25 cellular contexts compared by ENCODE assay signal in genomic region chr12:54024581-54024980, GRCh38. TPM values are rescaled to one million over a fixed set of nuclear protein-coding genes. Genes with fewer than 3 reads are reported as not detected.
A peak's percentile ranks its signal among the peaks of the same experiment; 100 is the strongest.
DNase-seq lines count a peak whose midpoint lies in the region; ATAC-seq, FAIRE-seq and TF ChIP-seq lines count a peak whose summit lies in the region.
"Had no signal": no experiment of that assay in that cellular context is flagged by ENCODE, and none has a peak within 500 bp of the region (broad histone marks: within the 10 kb centered on the region; RNA-seq: fewer than 3 reads in every experiment).

No MANE protein-coding gene starts in this region.

- POLR2A ChIA-PET in A673 (lab: Charles Lee; ENCODE audit: low non-redundant PET): no interaction called here

- H3K36me3 ChIP-seq in A673 (ENCODE audit: insufficient read depth, low read length, poor library complexity, severe bottlenecking) (peaks cover under 1% of the 10 kb centered on the region), SK-N-MC (ENCODE audit: insufficient read depth, low read length) (peaks cover 7% of the 10 kb centered on the region), iPS-15b (ENCODE audit: control insufficient read depth, insufficient read depth, low read length) (no peaks in the 10 kb centered on the region), gastrocnemius medialis (no peaks in the 10 kb centered on the region)
- H3K36me3 ChIP-seq: esophagus squamous epithelium had no signal

- no peak for TF ChIP-seq POLR2A in gastrocnemius medialis (IDR thresholded peaks at IDR 0.05)

- H3K9me3 ChIP-seq in A673 (ENCODE audit: low read depth, low read length, poor library complexity, severe bottlenecking): no peaks in the 10 kb centered on the region
- H3K9me3 ChIP-seq in SK-N-MC (ENCODE audit: low read depth, low read length): no peaks in the 10 kb centered on the region
- no peaks in the 10 kb centered on the region for H3K9me3 ChIP-seq in iPS-15b (ENCODE audit: control insufficient read depth, insufficient read depth, low read length)
- H3K9me3 ChIP-seq in gastrocnemius medialis: no peaks in the 10 kb centered on the region
- H3K9me3 ChIP-seq: esophagus squamous epithelium, SK-N-SH had no signal

- H3K4me1 ChIP-seq in A673 (ENCODE audit: insufficient read depth, low read length, poor library complexity, severe bottlenecking) (peaks cover 88% of the 10 kb centered on the region), iPS-15b (ENCODE audit: control insufficient read depth, insufficient read depth, low read length) (no peaks in the 10 kb centered on the region), gastrocnemius medialis (peaks cover 71 to 89% of the 10 kb centered on the region in 2 donors)

- in situ Hi-C loops in gastrocnemius medialis (cut with MboI; ENCODE audit: low sequenced_read_pairs in 4 of 4): loop anchor here in 2 of 4 donors (10.0 to 25.0 kb wide), 2 partner anchors 170 to 338 kb away; partner anchors contain the start of gene GPR84 (in 2 of the 2)

- DNase-seq in A673 (ENCODE audit: low spot score) (no peak), SK-N-MC (ENCODE audit: low read depth, low spot score) (no peak), gastrocnemius medialis (no peak), germinal center (ENCODE audit: low spot score) (no peak), D721Med (ENCODE audit: insufficient read length, low spot score) (no peak)
- DNase-seq: 8988T; activated CD4-positive, alpha-beta T cell treated with anti-CD3 and anti-CD28 coated beads, Interleukin-2, amount 10 ng/mL, durations not matched to agents 24 days and 14 days; activated naive CD4-positive, alpha-beta T cell treated with Interleukin-2 at 50 U/mL for 16 hours; activated T-cell treated with anti-CD3 and anti-CD28 coated beads, Interleukin-2, amount 50 U/mL, for 4 hours; amygdala; CD8-positive, alpha-beta memory T cell; DMS153; esophagus squamous epithelium; NCI-H1048; NCI-H187; NCI-H774; occipital lobe; SK-N-SH; stimulated activated naive CD8-positive, alpha-beta T cell treated with anti-CD3 and anti-CD28 coated beads, Interleukin-15, amount 100 ng/mL, for 72 hours; T-helper 2 cell had no signal

- CTCF ChIA-PET in A673 (lab: Charles Lee): interaction anchor here (0.6 kb wide), 1 partner anchor 29 kb away, joined by 3 read pairs; no protein-coding TSS in a partner anchor

- intact Hi-C loops in A673 (cut with micrococcal nuclease; ENCODE audit: unreplicated experiment): no loop called here
- intact Hi-C loops in gastrocnemius medialis (cut with DNase I; ENCODE audit: low total_unique reads): no loop called here

- H3K27ac ChIP-seq in A673 (ENCODE audit: low read depth, low read length, poor library complexity, severe bottlenecking) (peak overlapping the region; percentile 46), SK-N-MC (peak overlapping the region; percentile 96), gastrocnemius medialis (peak overlapping the region; percentile 94 to 100 (median 98))
- H3K27ac ChIP-seq: esophagus squamous epithelium had no signal

- no peaks in the 10 kb centered on the region for H3K27me3 ChIP-seq in A673 (replicated peaks; ENCODE audit: insufficient read depth, low read depth, low read length, poor library complexity)
- H3K27me3 ChIP-seq in iPS-15b (ENCODE audit: control insufficient read depth, insufficient read depth, low read length): peaks cover 100% of the 10 kb centered on the region
- no peaks in the 10 kb centered on the region for H3K27me3 ChIP-seq in gastrocnemius medialis

- BruUV-seq in A673 (replicated peaks; lab: Mats Ljungman, UMichigan): no TSS peak

- ATAC-seq in gastrocnemius medialis (no peak), HG02973 (IDR thresholded peaks at IDR 0.05; ENCODE audit: unreplicated experiment) (no peak), HG02970 (IDR thresholded peaks at IDR 0.05; ENCODE audit: low FRiP score, unreplicated experiment) (no peak)
- ATAC-seq: activated T-cell treated with anti-CD3 and anti-CD28 coated beads, Interleukin-2, amount 50 U/mL, for 4 hours; stimulated activated naive CD8-positive, alpha-beta T cell treated with anti-CD3 and anti-CD28 coated beads, Interleukin-15, amount 100 ng/mL, for 72 hours had no signal

- no peak for FAIRE-seq in D721Med (lab: Jason Lieb, UNC)

- H3K9ac ChIP-seq in SK-N-MC (ENCODE audit: insufficient read length) (peak overlapping the region; percentile 99), iPS-15b (ENCODE audit: low read depth, low read length) (no peak overlapping the region)
- H3K9ac ChIP-seq: SK-N-SH had no signal

- no peak for TF ChIP-seq CTCF in A673 (conservative IDR thresholded peaks at IDR 0.05; ENCODE audit: low read depth, low read length)
- no peak for TF ChIP-seq CTCF in gastrocnemius medialis (IDR thresholded peaks at IDR 0.05 in 4 of 5, conservative IDR thresholded peaks at IDR 0.05 in 1 of 5)
- TF ChIP-seq CTCF in D721Med (IDR thresholded peaks at IDR 0.05; ENCODE audit: insufficient read depth, missing control alignments): no peak

- H3K4me3 ChIP-seq in A673 (ENCODE audit: low read depth, low read length, poor library complexity, severe bottlenecking) (no peak overlapping the region), SK-N-MC (peak overlapping the region; percentile 95), iPS-15b (ENCODE audit: low read depth, low read length) (peak overlapping the region; percentile 18), gastrocnemius medialis (peak overlapping the region; percentile 59 to 66 (median 62))
- H3K4me3 ChIP-seq: esophagus squamous epithelium had no signal

RNA-seq across cellular contexts. Expression of gene HOXC6, which starts 3.7 kb away (rescaled TPM):
- 20.8 and 22.3 TPM in 2 replicates for total RNA-seq in A673 (2021)
- total RNA-seq in gastrocnemius medialis: 1 to 10 TPM; 1.0 to 4.7 (median 3.8) TPM
- total RNA-seq: activated CD4-positive, alpha-beta T cell treated with anti-CD3 and anti-CD28 coated beads, Interleukin-2, amount 10 ng/mL, durations not matched to agents 24 days and 14 days; activated T-cell treated with anti-CD3 and anti-CD28 coated beads, Interleukin-2, amount 50 U/mL, for 4 hours; CD8-positive, alpha-beta memory T cell; lung microvascular endothelial cell; occipital lobe had no signal

RNA-seq across cellular contexts. Expression of gene HOXC5, which starts 8.3 kb away (rescaled TPM):
- total RNA-seq in A673 (2021): 1.6 and 1.9 TPM in 2 replicates
- 1 to 10 TPM in 1 of 4 donors, under 1 TPM in 1, not detected in 2; 0.36 to 1.4 TPM for total RNA-seq in gastrocnemius medialis
- total RNA-seq: activated CD4-positive, alpha-beta T cell treated with anti-CD3 and anti-CD28 coated beads, Interleukin-2, amount 10 ng/mL, durations not matched to agents 24 days and 14 days; activated T-cell treated with anti-CD3 and anti-CD28 coated beads, Interleukin-2, amount 50 U/mL, for 4 hours; cardiac septum; CD8-positive, alpha-beta memory T cell; lung microvascular endothelial cell; occipital lobe had no signal

RNA-seq across cellular contexts. Expression of gene HOXC8, which starts 15.8 kb away (rescaled TPM):
- total RNA-seq in A673 (2021) (10.9 and 11.1 TPM in 2 replicates), gastrocnemius medialis (1 to 10 TPM; 3.3 to 4.9 (median 3.8) TPM)
- total RNA-seq: activated CD4-positive, alpha-beta T cell treated with anti-CD3 and anti-CD28 coated beads, Interleukin-2, amount 10 ng/mL, durations not matched to agents 24 days and 14 days; activated T-cell treated with anti-CD3 and anti-CD28 coated beads, Interleukin-2, amount 50 U/mL, for 4 hours; cardiac septum; CD8-positive, alpha-beta memory T cell; lung microvascular endothelial cell; occipital lobe had no signal

RNA-seq across cellular contexts. Expression of gene HOXC9, which starts 24.6 kb away (rescaled TPM):
- total RNA-seq in A673 (2021): 21.1 and 22.3 TPM in 2 replicates
- total RNA-seq in gastrocnemius medialis: 10 to 100 TPM; 13.6 to 37.7 (median 26.3) TPM
- total RNA-seq: activated CD4-positive, alpha-beta T cell treated with anti-CD3 and anti-CD28 coated beads, Interleukin-2, amount 10 ng/mL, durations not matched to agents 24 days and 14 days; activated T-cell treated with anti-CD3 and anti-CD28 coated beads, Interleukin-2, amount 50 U/mL, for 4 hours; cardiac septum; CD8-positive, alpha-beta memory T cell; lung microvascular endothelial cell; occipital lobe had no signal

RNA-seq across cellular contexts. Expression of gene HOXC4, which starts 29.1 kb away (rescaled TPM):
- total RNA-seq in A673 (2021) (9.6 and 9.8 TPM in 2 replicates), gastrocnemius medialis (1 to 10 TPM in 1 of 4 donors, under 1 TPM in 3; 0.51 to 2.0 (median 0.71) TPM)
- total RNA-seq: activated CD4-positive, alpha-beta T cell treated with anti-CD3 and anti-CD28 coated beads, Interleukin-2, amount 10 ng/mL, durations not matched to agents 24 days and 14 days; cardiac septum; lung microvascular endothelial cell; occipital lobe had no signal

Comparison
In these comparisons a context has a peak if more than half of its experiments do, and no peak if none do; other contexts are left out.
1. H3K27ac ChIP-seq: peak in every context shown above with its lines; median percentile 98 in gastrocnemius medialis; 96 in SK-N-MC; 46 in A673.